Comparison of ENCODE assay signal across 8 cellular contexts in genomic region chr22:50191041-50191740, GRCh38. TPM values are rescaled to one million over a fixed set of nuclear protein-coding genes. Genes with fewer than 3 reads are reported as not detected.
A peak's percentile ranks its signal among the peaks of the same experiment; 100 is the strongest.
DNase-seq lines count a peak whose midpoint lies in the region; ATAC-seq and TF ChIP-seq lines count a peak whose summit lies in the region.

No MANE protein-coding gene starts in this region.

- no peaks in the 10 kb centered on the region for H3K9me3 ChIP-seq in Loucy (ENCODE audit: insufficient read depth, low read depth, low read length)
- no peaks in the 10 kb centered on the region for H3K9me3 ChIP-seq in esophagus muscularis mucosa
- H3K9me3 ChIP-seq in skeletal muscle satellite cell (replicated peaks; ENCODE audit: low read length) = no peaks in the 10 kb centered on the region

- TF ChIP-seq CTCF in Loucy (conservative IDR thresholded peaks at IDR 0.05; ENCODE audit: low read length) (no peak), esophagus muscularis mucosa (IDR thresholded peaks at IDR 0.05) (no peak), lower leg skin (IDR thresholded peaks at IDR 0.05) (no peak)

- H3F3A ChIP-seq in Loucy (ENCODE audit: low read depth) = peaks cover 13% of the 10 kb centered on the region; the same call in 1 of the 2 replicates

- H3K4me1 ChIP-seq in Loucy (ENCODE audit: insufficient read depth, low read length, poor library complexity, severe bottlenecking) (peaks cover 52% of the 10 kb centered on the region), esophagus muscularis mucosa (peaks cover 34 to 63% (median 50%) of the 10 kb centered on the region in 4 donors), skeletal muscle satellite cell (ENCODE audit: control insufficient read depth, insufficient read depth, low read length) (peaks cover 25% of the 10 kb centered on the region)

- H3K4me3 ChIP-seq in Loucy (ENCODE audit: low read length, poor library complexity, severe bottlenecking) (peak overlapping the region; percentile 94), esophagus muscularis mucosa (peak overlapping the region; percentile 42 to 61 (median 52)), skeletal muscle satellite cell (ENCODE audit: low read length) (peak overlapping the region; percentile 59), lower leg skin (ENCODE audit: low read depth, poor library complexity, severe bottlenecking) (no peak overlapping the region)

- peaks cover 18% of the 10 kb centered on the region; the same call in 1 of the 2 replicates for H3K36me3 ChIP-seq in Loucy (ENCODE audit: insufficient read depth, low read length)
- peaks cover 5 to 36% (median 32%) of the 10 kb centered on the region in 4 donors for H3K36me3 ChIP-seq in esophagus muscularis mucosa
- peaks cover 20% of the 10 kb centered on the region for H3K36me3 ChIP-seq in skeletal muscle satellite cell (ENCODE audit: insufficient read depth, low read length)

- peak; percentile 37 for ATAC-seq in GM18511 (IDR thresholded peaks at IDR 0.05; ENCODE audit: unreplicated experiment)

- no peak for TF ChIP-seq EP300 in esophagus muscularis mucosa (IDR thresholded peaks at IDR 0.05)

- peak overlapping the region; percentile 96 for H3K4me2 ChIP-seq in Loucy (ENCODE audit: low read depth, low read length, poor library complexity, severe bottlenecking)
- H3K4me2 ChIP-seq in skeletal muscle satellite cell (ENCODE audit: low read length) = peak overlapping the region; percentile 78

- DNase-seq in activated CD8-positive, alpha-beta memory T cell treated with anti-CD3 and anti-CD28 coated beads, Interleukin-2, amount 50 U/mL, for 24 hours (ENCODE audit: extremely low read depth) = peak; percentile 57
- DNase-seq in esophagus muscularis mucosa (ENCODE audit: extremely low spot score) = no peak
- no peak for DNase-seq in NCI-H446 treated with DMSO at 0.1 percent for 48 hours (lab: John Stamatoyannopoulos, UW)
- DNase-seq in hepatic stellate cell (ENCODE audit: low spot score) = no peak
- no peak for DNase-seq in lower leg skin (ENCODE audit: low spot score in 2 of 2)

- peak overlapping the region; percentile 92 for H3K9ac ChIP-seq in Loucy (ENCODE audit: low read depth, low read length, poor library complexity, severe bottlenecking)
- H3K9ac ChIP-seq in skeletal muscle satellite cell (ENCODE audit: low read depth, low read length) = no peak overlapping the region

- peaks cover 76% of the 10 kb centered on the region for H3K79me2 ChIP-seq in Loucy (ENCODE audit: insufficient read depth, low read length)

- H3K9me2 ChIP-seq in Loucy (replicated peaks; ENCODE audit: low read depth, low read length) = no peaks in the 10 kb centered on the region

- intact Hi-C loops in esophagus muscularis mucosa (cut with DNase I) = no loop called here
- intact Hi-C loops in lower leg skin (cut with DNase I; ENCODE audit: low total_unique reads) = no loop called here

- H3K27ac ChIP-seq in esophagus muscularis mucosa (replicated peaks in 1 of 4) = peak overlapping the region; percentile 68 to 79 (median 76)

- WGBS in esophagus muscularis mucosa = 68% methylated on average over 16 of the region's 17 CpGs
- WGBS in lower leg skin, 2 donors = 54 to 66% methylated on average over 15 to 17 of the region's 17 CpGs

- TF ChIP-seq POLR2A in esophagus muscularis mucosa (IDR thresholded peaks at IDR 0.05; ENCODE audit: low read depth) (no peak), lower leg skin (IDR thresholded peaks at IDR 0.05) (no peak)

- peaks cover 32% of the 10 kb centered on the region for H4K20me1 ChIP-seq in Loucy (ENCODE audit: insufficient read depth, low read length, poor library complexity, severe bottlenecking)

- H2AFZ ChIP-seq in Loucy (ENCODE audit: low read length) = no peak overlapping the region

- no peaks in the 10 kb centered on the region for H3K27me3 ChIP-seq in Loucy (ENCODE audit: insufficient read depth, low read length, poor library complexity, severe bottlenecking)
- no peaks in the 10 kb centered on the region for H3K27me3 ChIP-seq in esophagus muscularis mucosa
- H3K27me3 ChIP-seq in skeletal muscle satellite cell (ENCODE audit: control insufficient read depth, insufficient read depth, low read length) = no peaks in the 10 kb centered on the region

RNA-seq across cellular contexts. Expression of gene TRABD, which starts 5.5 kb away (rescaled TPM):
- 10 to 100 TPM; 18.3 to 31.0 (median 22.3) TPM for total RNA-seq in esophagus muscularis mucosa
- total RNA-seq in skeletal muscle satellite cell (2012; rRNA removed) = 30.8 and 31.4 TPM in 2 replicates
- total RNA-seq in lower leg skin = 10 to 100 TPM; 31.5 to 62.7 (median 46.4) TPM

RNA-seq across cellular contexts. Expression of gene SELENOO, which starts 9.6 kb away (rescaled TPM):
- total RNA-seq in esophagus muscularis mucosa (10 to 100 TPM; 22.4 to 41.0 (median 23.0) TPM), lower leg skin (10 to 100 TPM; 33.3 to 52.3 (median 43.1) TPM)
- total RNA-seq in skeletal muscle satellite cell (2012; rRNA removed) = 10.1 and 17.5 TPM in 2 replicates

RNA-seq across cellular contexts. Expression of gene PANX2, which starts 20.7 kb away (rescaled TPM):
- 1 to 10 TPM in 1 of 4 donors, under 1 TPM in 3; 0.33 to 1.0 (median 0.56) TPM for total RNA-seq in esophagus muscularis mucosa
- 0.22 and 0.25 TPM in 2 replicates for total RNA-seq in skeletal muscle satellite cell (2012; rRNA removed)
- total RNA-seq in lower leg skin = 1 to 10 TPM; 1.4 to 4.3 (median 1.8) TPM

RNA-seq across cellular contexts. Expression of gene TUBGCP6, which starts 53.6 kb away (rescaled TPM):
- 10 to 100 TPM; 20.2 to 38.0 (median 30.0) TPM for total RNA-seq in esophagus muscularis mucosa
- 21.0 and 21.3 TPM in 2 replicates for total RNA-seq in skeletal muscle satellite cell (2012; rRNA removed)
- 10 to 100 TPM; 37.1 to 67.0 (median 52.5) TPM for total RNA-seq in lower leg skin

RNA-seq across cellular contexts. Expression of gene HDAC10, which starts 59.9 kb away (rescaled TPM):
- 10 to 100 TPM; 10.2 to 19.5 (median 17.4) TPM for total RNA-seq in esophagus muscularis mucosa
- total RNA-seq in skeletal muscle satellite cell (2012; rRNA removed) = 15.3 and 19.8 TPM in 2 replicates
- total RNA-seq in lower leg skin = 10 to 100 TPM; 36.4 to 60.7 (median 45.7) TPM
